ENCODE assay signal across 24 cellular contexts in genomic region chrX:64805683-64806082, GRCh38.
"Had no signal": no experiment of that assay in that cellular context is flagged by ENCODE, and none has a peak within 500 bp of the region (broad histone marks: within the 10 kb centered on the region; RNA-seq: fewer than 3 reads in every experiment).

No MANE protein-coding gene starts in this region.

- H3K27me3 ChIP-seq: foreskin keratinocyte, gastroesophageal sphincter, heart right ventricle, left lung, neural progenitor cell, right lobe of liver, suprapubic skin, transverse colon had no signal

- H3K4me1 ChIP-seq: foreskin keratinocyte, gastroesophageal sphincter, heart right ventricle, left lung, neural progenitor cell, parathyroid adenoma, right lobe of liver, suprapubic skin, transverse colon had no signal

- DNase-seq: cortex of kidney; effector memory CD8-positive, alpha-beta T cell; glutamatergic neuron; heart right ventricle; hippocampal formation; left cardiac atrium; left lung; mesendoderm; midbrain; naive thymus-derived CD4-positive, alpha-beta T cell; right lobe of liver; small intestine; stimulated activated CD4-positive, alpha-beta T cell treated with anti-CD3 and anti-CD28 coated beads, Interleukin-15, amount 100 ng/mL, for 24 hours; stimulated activated CD4-positive, alpha-beta T cell treated with anti-CD3 and anti-CD28 coated beads, Interleukin-2, amount 100 ng/mL, for 48 hours; stimulated activated naive B cell treated with anti-CD40 and anti-IgM and Interleukin-4, amounts not matched to agents 10 μg/mL and 1 μg/mL and 100 μg/mL, for 72 hours; stimulated activated naive CD8-positive, alpha-beta T cell treated with anti-CD3 and anti-CD28 coated beads, Interleukin-15, amount 100 ng/mL, for 72 hours; transverse colon had no signal

- FAIRE-seq: endometrium, islet of Langerhans, small intestine had no signal

- ATAC-seq: effector memory CD8-positive, alpha-beta T cell; foreskin keratinocyte; gastroesophageal sphincter; heart right ventricle; left cardiac atrium; left lung; naive thymus-derived CD4-positive, alpha-beta T cell; right lobe of liver; stimulated activated naive B cell treated with anti-CD40 and anti-IgM and Interleukin-4, amounts not matched to agents 10 μg/mL and 1 μg/mL and 100 μg/mL, for 72 hours; stimulated activated naive CD8-positive, alpha-beta T cell treated with anti-CD3 and anti-CD28 coated beads, Interleukin-15, amount 100 ng/mL, for 72 hours had no signal

- H3K36me3 ChIP-seq: gastroesophageal sphincter, heart right ventricle, left lung, neural progenitor cell, right lobe of liver, suprapubic skin, transverse colon had no signal

- H3K27ac ChIP-seq: foreskin keratinocyte, gastroesophageal sphincter, heart right ventricle, left lung, neural progenitor cell, parathyroid adenoma, right lobe of liver, suprapubic skin, transverse colon had no signal

- H3K4me3 ChIP-seq: gastroesophageal sphincter, heart right ventricle, left lung, neural progenitor cell, right lobe of liver, suprapubic skin, transverse colon had no signal

- H3K9me3 ChIP-seq: gastroesophageal sphincter, right lobe of liver, suprapubic skin, transverse colon had no signal
